ENCODE assay signal across 18 cellular contexts in genomic region chr6:161660666-161661571, GRCh38.
DNase-seq lines count a peak whose midpoint lies in the region; ATAC-seq and TF ChIP-seq lines count a peak whose summit lies in the region.
"Had no signal": no experiment of that assay in that cellular context is flagged by ENCODE, and none has a peak within 500 bp of the region (broad histone marks: within the 10 kb centered on the region; RNA-seq: fewer than 3 reads in every experiment).

No MANE protein-coding gene starts in this region.

- no peak overlapping the region for H3K56ac ChIP-seq in mesendoderm (ENCODE audit: low read length)

- H2BK5ac ChIP-seq in mesendoderm (ENCODE audit: low read length) = no peak overlapping the region

- no CpG with 5 or more reads among the region's 10 CpGs for WGBS in mesendoderm (ENCODE audit: extremely low coverage, insufficient coverage, low lambda C conversion rate)

- no peak overlapping the region for H2BK120ac ChIP-seq in mesendoderm (ENCODE audit: low read depth, low read length)

- DNase-seq in NCI-H146 (lab: John Stamatoyannopoulos, UW) (peak; percentile 5), NCI-H146 treated with DMSO at 0.1 percent for 48 hours (lab: John Stamatoyannopoulos, UW; ENCODE audit: unreplicated experiment) (no peak), GM12865 (ENCODE audit: low read depth) (peak; percentile 28), OCI-M1 (lab: John Stamatoyannopoulos, UW) (peak; percentile 17), mesendoderm (peak; percentile 5), anterior cingulate cortex (lab: John Stamatoyannopoulos, UW) (no peak), inferior parietal cortex (ENCODE audit: extremely low spot score) (no peak)
- DNase-seq: activated CD8-positive, alpha-beta memory T cell treated with anti-CD3 and anti-CD28 coated beads, Interleukin-2, amount 50 U/mL, for 4 hours; CD8-positive, alpha-beta memory T cell; gastrocnemius medialis; GOT3; lower lobe of right lung; NCI-H1105; NCI-H2227 treated with DMSO at 0.1 percent for 48 hours; nephron progenitor cell had no signal

- H3K27ac ChIP-seq in mesendoderm (ENCODE audit: low read depth, low read length) = no peak overlapping the region
- H3K27ac ChIP-seq: gastrocnemius medialis, lower lobe of right lung, suprapubic skin had no signal

- H4K8ac ChIP-seq in mesendoderm (ENCODE audit: low read depth, low read length) = no peak overlapping the region

- TF ChIP-seq CTCF in GM12865 (IDR thresholded peaks at IDR 0.05; ENCODE audit: insufficient read depth, low read depth, low read length, missing control alignments) = peak; percentile 21

- no peak overlapping the region for H3K4me3 ChIP-seq in GM12865 (ENCODE audit: low read depth, low read length)
- no peak overlapping the region for H3K4me3 ChIP-seq in mesendoderm (ENCODE audit: low read length)
- H3K4me3 ChIP-seq: gastrocnemius medialis, lower lobe of right lung, suprapubic skin had no signal

- no peak overlapping the region for H4K5ac ChIP-seq in mesendoderm (ENCODE audit: low read length)

- ATAC-seq in HG02798 (IDR thresholded peaks at IDR 0.05; ENCODE audit: poor library complexity, unreplicated experiment) = no peak
- ATAC-seq: activated naive CD4-positive, alpha-beta T cell treated with anti-CD3 and anti-CD28 coated beads, Interleukin-2, amount 50 U/mL, for 72 hours; gastrocnemius medialis; lower lobe of right lung had no signal

- H3K36me3 ChIP-seq in mesendoderm (ENCODE audit: control insufficient read depth, insufficient read depth, low read length) = no peaks in the 10 kb centered on the region
- H3K36me3 ChIP-seq: gastrocnemius medialis, lower lobe of right lung, suprapubic skin had no signal

- H2AK5ac ChIP-seq in mesendoderm (ENCODE audit: low read length) = no peak overlapping the region

- no peak overlapping the region for H3K23ac ChIP-seq in mesendoderm (ENCODE audit: low read length)

- H3K4ac ChIP-seq in mesendoderm (ENCODE audit: low read depth, low read length) = no peak overlapping the region

- H3K79me1 ChIP-seq in mesendoderm (ENCODE audit: low read length) = no peaks in the 10 kb centered on the region

- H2BK15ac ChIP-seq in mesendoderm (replicated peaks; ENCODE audit: low read depth) = no peak overlapping the region

- no peaks in the 10 kb centered on the region for H3K27me3 ChIP-seq in mesendoderm (ENCODE audit: insufficient read depth, low read length, poor library complexity)
- H3K27me3 ChIP-seq: gastrocnemius medialis, suprapubic skin had no signal

- H3K79me2 ChIP-seq in mesendoderm (ENCODE audit: control insufficient read depth, insufficient read depth, low read length) = no peaks in the 10 kb centered on the region

- H3K18ac ChIP-seq in mesendoderm (ENCODE audit: low read length) = no peak overlapping the region

- no peak overlapping the region for H3K9ac ChIP-seq in mesendoderm (ENCODE audit: low read length)

- H3K4me1 ChIP-seq in mesendoderm (ENCODE audit: control insufficient read depth, low read depth, low read length) = no peaks in the 10 kb centered on the region
- H3K4me1 ChIP-seq: gastrocnemius medialis, lower lobe of right lung, suprapubic skin had no signal

- no peak overlapping the region for H3K4me2 ChIP-seq in mesendoderm (ENCODE audit: low read length)

Comparison
In these comparisons a context has a peak if more than half of its experiments do, and no peak if none do; other contexts are left out.
1. DNase-seq: peak in NCI-H146 (single experiment), GM12865 (single experiment), OCI-M1 (single experiment) and mesendoderm (single experiment); none in NCI-H146 treated with DMSO at 0.1 percent for 48 hours (single experiment), anterior cingulate cortex (0 of 58) and inferior parietal cortex (single experiment).